ENCODE assay signal across 2 cellular contexts in the genomic region with DNA sequence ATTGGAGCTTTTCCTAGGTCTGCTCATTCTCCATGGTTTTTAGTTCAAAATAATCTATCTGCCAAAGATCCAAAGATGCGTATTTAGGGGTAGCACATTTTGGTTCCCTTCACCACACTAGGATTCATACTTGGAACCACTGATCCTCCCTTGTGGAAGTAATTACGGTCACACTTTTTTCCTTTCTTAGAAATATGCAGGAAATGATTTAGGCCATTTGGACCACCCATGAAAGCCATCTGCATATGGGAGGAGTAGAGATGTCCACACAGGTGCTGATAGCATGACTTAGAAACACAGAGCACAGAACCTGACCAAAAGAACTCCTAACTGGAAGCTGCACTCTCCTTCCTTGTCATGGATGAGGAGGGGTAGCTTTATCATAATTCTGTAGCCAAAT.
TF ChIP-seq lines count a peak whose summit lies in the region.

No MANE protein-coding gene starts in this region.

TF ChIP-seq in A549, 52 proteins besides CTCF, POLR2A, EP300 and RAD21 (continued from another document):
- TF ChIP-seq, protein P1, sequence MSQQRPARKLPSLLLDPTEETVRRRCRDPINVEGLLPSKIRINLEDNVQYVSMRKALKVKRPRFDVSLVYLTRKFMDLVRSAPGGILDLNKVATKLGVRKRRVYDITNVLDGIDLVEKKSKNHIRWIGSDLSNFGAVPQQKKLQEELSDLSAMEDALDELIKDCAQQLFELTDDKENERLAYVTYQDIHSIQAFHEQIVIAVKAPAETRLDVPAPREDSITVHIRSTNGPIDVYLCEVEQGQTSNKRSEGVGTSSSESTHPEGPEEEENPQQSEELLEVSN (IDR thresholded peaks at IDR 0.05; ENCODE audit: borderline replicate concordance, low read depth): no peak
- TF ChIP-seq RCOR1 (IDR thresholded peaks at IDR 0.05; ENCODE audit: low read depth, low read length): no peak

TF ChIP-seq in IMR-90, 13 proteins besides CTCF, POLR2A, EP300 and RAD21 (continued from another document):
- TF ChIP-seq MXI1 (IDR thresholded peaks at IDR 0.05; ENCODE audit: borderline replicate concordance, low read depth, low read length) (no peak), NFE2L2 (IDR thresholded peaks at IDR 0.05; ENCODE audit: low read depth, low read length) (no peak), CHD1 (IDR thresholded peaks at IDR 0.05; ENCODE audit: low read depth, low read length) (no peak), BHLHE40 (IDR thresholded peaks at IDR 0.05; ENCODE audit: low read depth, low read length) (no peak), RCOR1 (IDR thresholded peaks at IDR 0.05; ENCODE audit: insufficient replicate concordance, low read length) (no peak), RFX5 (IDR thresholded peaks at IDR 0.05; ENCODE audit: low read depth, low read length) (no peak), FOS (IDR thresholded peaks at IDR 0.05; ENCODE audit: low read depth, low read length) (no peak), CEBPB (IDR thresholded peaks at IDR 0.05; ENCODE audit: low read depth, low read length) (no peak)
- TF ChIP-seq, protein P2, sequence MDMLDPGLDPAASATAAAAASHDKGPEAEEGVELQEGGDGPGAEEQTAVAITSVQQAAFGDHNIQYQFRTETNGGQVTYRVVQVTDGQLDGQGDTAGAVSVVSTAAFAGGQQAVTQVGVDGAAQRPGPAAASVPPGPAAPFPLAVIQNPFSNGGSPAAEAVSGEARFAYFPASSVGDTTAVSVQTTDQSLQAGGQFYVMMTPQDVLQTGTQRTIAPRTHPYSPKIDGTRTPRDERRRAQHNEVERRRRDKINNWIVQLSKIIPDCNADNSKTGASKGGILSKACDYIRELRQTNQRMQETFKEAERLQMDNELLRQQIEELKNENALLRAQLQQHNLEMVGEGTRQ (IDR thresholded peaks at IDR 0.05; ENCODE audit: low read depth, low read length): no peak
- TF ChIP-seq, protein P3, sequence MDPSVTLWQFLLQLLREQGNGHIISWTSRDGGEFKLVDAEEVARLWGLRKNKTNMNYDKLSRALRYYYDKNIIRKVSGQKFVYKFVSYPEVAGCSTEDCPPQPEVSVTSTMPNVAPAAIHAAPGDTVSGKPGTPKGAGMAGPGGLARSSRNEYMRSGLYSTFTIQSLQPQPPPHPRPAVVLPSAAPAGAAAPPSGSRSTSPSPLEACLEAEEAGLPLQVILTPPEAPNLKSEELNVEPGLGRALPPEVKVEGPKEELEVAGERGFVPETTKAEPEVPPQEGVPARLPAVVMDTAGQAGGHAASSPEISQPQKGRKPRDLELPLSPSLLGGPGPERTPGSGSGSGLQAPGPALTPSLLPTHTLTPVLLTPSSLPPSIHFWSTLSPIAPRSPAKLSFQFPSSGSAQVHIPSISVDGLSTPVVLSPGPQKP (IDR thresholded peaks at IDR 0.05; ENCODE audit: borderline replicate concordance, low read depth, low read length): no peak
